Comparison of ENCODE assay signal across 12 cellular contexts in genomic region chr19:48969276-48970138, GRCh38. TPM values are rescaled to one million over a fixed set of nuclear protein-coding genes. Genes with fewer than 3 reads are reported as not detected.
DNase-seq lines count a peak whose midpoint lies in the region; ATAC-seq, FAIRE-seq and TF ChIP-seq lines count a peak whose summit lies in the region.
"Had no signal": no experiment of that assay in that cellular context is flagged by ENCODE, and none has a peak within 500 bp of the region (broad histone marks: within the 10 kb centered on the region; RNA-seq: fewer than 3 reads in every experiment).

No MANE protein-coding gene starts in this region.

- no peak for TF ChIP-seq RAD21 in HepG2 (CRISPR knock-in tag; IDR thresholded peaks at IDR 0.05)

- TF ChIP-seq POLR2A in HepG2 (IDR thresholded peaks at IDR 0.05; ENCODE audit: insufficient read depth in 1 of 2, low read depth in 2 of 2, low read length in 2 of 2), result no peak; a peak in 1 of 4 replicates
- no peak for TF ChIP-seq POLR2A in vagina (IDR thresholded peaks at IDR 0.05)
- TF ChIP-seq POLR2A in Peyer's patch (IDR thresholded peaks at IDR 0.05), result no peak

- H3K36me3 ChIP-seq in HepG2 (replicated peaks in 1 of 2; ENCODE audit: control insufficient read depth in 1 of 2, insufficient read depth in 2 of 2, low read length in 2 of 2), result peaks cover 9 to 34% of the 10 kb centered on the region in 2 experiments
- H3K36me3 ChIP-seq in vagina, result peaks cover 0 to 37% of the 10 kb centered on the region in 2 donors
- H3K36me3 ChIP-seq in small intestine (ENCODE audit: control insufficient read depth in 2 of 2, insufficient read depth in 2 of 2, low read length in 2 of 2), result peaks cover 3 to 4% of the 10 kb centered on the region in 2 donors
- peaks cover 0 to 75% (median 0%) of the 10 kb centered on the region in 3 donors for H3K36me3 ChIP-seq in Peyer's patch

- CTCF ChIA-PET in HepG2 (lab: Yijun Ruan, JAX; ENCODE audit: low intra/inter-chr PET ratio, low total read pairs), result interaction anchor here (0.9 kb wide), 1 partner anchor 35 kb away, joined by 4 read pairs; no protein-coding TSS in a partner anchor

- H3K4me3 ChIP-seq in HepG2 (replicated peaks in 1 of 3; ENCODE audit: insufficient read depth in 1 of 3, low read depth in 2 of 3, low read length in 3 of 3), result no peak overlapping the region
- H3K4me3 ChIP-seq in vagina, result no peak overlapping the region
- H3K4me3 ChIP-seq in small intestine (ENCODE audit: low read depth in 1 of 2, low read length in 2 of 2), result no peak overlapping the region
- H3K4me3 ChIP-seq in Peyer's patch, result no peak overlapping the region

- H3K27ac ChIP-seq in HepG2 (ENCODE audit: extremely low read length, insufficient read depth, low read length) (no peak overlapping the region), vagina (no peak overlapping the region), small intestine (ENCODE audit: low read depth in 1 of 2, low read length in 1 of 2) (no peak overlapping the region), Peyer's patch (no peak overlapping the region)

- H4K20me1 ChIP-seq in HepG2 (ENCODE audit: insufficient read depth, low read length), result peaks cover 33% of the 10 kb centered on the region

- 97% methylated on average over 32 of the region's 45 CpGs for WGBS in HepG2 (ENCODE audit: low lambda C conversion rate)
- 93 to 95% (median 94%) methylated on average over 38 to 45 of the region's 45 CpGs for WGBS in small intestine, 3 donors

- peaks cover 18% of the 10 kb centered on the region for H3K4me1 ChIP-seq in HepG2 (ENCODE audit: insufficient read depth, low read length)
- peaks cover 21% of the 10 kb centered on the region for H3K4me1 ChIP-seq in vagina
- peaks cover 0 to 2% of the 10 kb centered on the region in 2 donors for H3K4me1 ChIP-seq in small intestine (ENCODE audit: control insufficient read depth in 2 of 2, insufficient read depth in 1 of 2, low read depth in 1 of 2, low read length in 1 of 2)
- H3K4me1 ChIP-seq in Peyer's patch, result peaks cover 0 to 20% (median 16%) of the 10 kb centered on the region in 4 donors

- H3K27me3 ChIP-seq in HepG2 (ENCODE audit: control insufficient read depth in 1 of 2, insufficient read depth in 2 of 2, low read length in 2 of 2), result no peaks in the 10 kb centered on the region; a peak in 1 of 5 replicates
- no peaks in the 10 kb centered on the region for H3K27me3 ChIP-seq in vagina
- H3K27me3 ChIP-seq in small intestine (ENCODE audit: control insufficient read depth in 2 of 2, insufficient read depth in 2 of 2, low read length in 2 of 2), result no peaks in the 10 kb centered on the region
- H3K27me3 ChIP-seq in Peyer's patch, result no peaks in the 10 kb centered on the region

- no peak overlapping the region for H3K4me2 ChIP-seq in HepG2 (ENCODE audit: low read depth, low read length)

- TF ChIP-seq CTCF in HepG2 (CRISPR knock-in tag; IDR thresholded peaks at IDR 0.05), result no peak
- TF ChIP-seq CTCF in vagina (IDR thresholded peaks at IDR 0.05), result no peak
- TF ChIP-seq CTCF in Peyer's patch (IDR thresholded peaks at IDR 0.05), result no peak

- intact Hi-C loops in HepG2 (cut with micrococcal nuclease; ENCODE audit: unreplicated experiment), result loop anchor here (2.0 to 10.0 kb wide), 3 partner anchors 35 to 185 kb away; partner anchors contain the start of gene PPP1R15A
- intact Hi-C loops in vagina (cut with DNase I), result loop anchor here (10.0 kb wide), 2 partner anchors 95 to 335 kb away; partner anchors contain the start of genes DBP and PPP1R15A

- in situ Hi-C loops in Caki2 (cut with HindIII; ENCODE audit: low pct_unique_long_range_greater_than_20kb, low sequenced_read_pairs), result no loop called here
- in situ Hi-C loops in HepG2 (cut with HindIII; ENCODE audit: extremely low pct_ligation_motif_present, low pct_unique_long_range_greater_than_20kb), result no loop called here

- POLR2A ChIA-PET in HepG2 (lab: Yijun Ruan, JAX), result interaction anchor here (1.0 to 3.8 kb wide), 9 partner anchors 8 to 174 kb away, joined by 4 to 24 read pairs (median 10); partner anchors contain the start of genes BAX, DHDH, GYS1 and PPP1R15A

- no peak overlapping the region for H2AFZ ChIP-seq in HepG2 (ENCODE audit: low read length)

- no peak overlapping the region for H3K9ac ChIP-seq in HepG2 (ENCODE audit: insufficient read depth, low read depth, low read length)

- no peaks in the 10 kb centered on the region for H3K9me3 ChIP-seq in HepG2 (ENCODE audit: low read length)
- H3K9me3 ChIP-seq in vagina, result no peaks in the 10 kb centered on the region
- H3K9me3 ChIP-seq in small intestine (ENCODE audit: control insufficient read depth, low read depth), result no peaks in the 10 kb centered on the region
- no peaks in the 10 kb centered on the region for H3K9me3 ChIP-seq in Peyer's patch

- ATAC-seq in HepG2 (peak; percentile 3), HG03442 (IDR thresholded peaks at IDR 0.05; ENCODE audit: unreplicated experiment) (no peak)
- ATAC-seq: SK-N-SH treated with all-trans-retinoic acid at 6 μM for 48 hours had no signal

- DNase-seq in Caki2 (ENCODE audit: low read depth) (peak; percentile 97), HCEC 1CT (peak; percentile 29), HepG2 (ENCODE audit: low spot score) (no peak), vagina (ENCODE audit: extremely low spot score in 2 of 2) (no peak), small intestine (no peak), Peyer's patch (no peak)
- DNase-seq: NCI-H2107, retina had no signal

- no TSS peak for BruUV-seq in HepG2 (replicated peaks; lab: Mats Ljungman, UMichigan)

- FAIRE-seq in TTC549 (lab: Jason Lieb, UNC) (peak; percentile 93), HepG2 (lab: Jason Lieb, UNC) (no peak), small intestine (lab: Jason Lieb, UNC) (no peak)

- TF ChIP-seq EP300 in HepG2 (IDR thresholded peaks at IDR 0.05; ENCODE audit: low read depth in 2 of 2, low read length in 2 of 2) (no peak), HepG2 (CRISPR knock-in tag; IDR thresholded peaks at IDR 0.05; ENCODE audit: borderline replicate concordance) (no peak)

- peaks cover 19% of the 10 kb centered on the region for H3K79me2 ChIP-seq in HepG2 (ENCODE audit: insufficient read depth, low read length)

RNA-seq across cellular contexts. Expression of gene FTL, which starts 4.4 kb away (rescaled TPM):
- 13,494 and 14,762 TPM in 2 replicates for total RNA-seq in Caki2 (2014; rRNA removed; shearing (Covaris generic); ENCODE audit: low replicate concordance)
- total RNA-seq in HepG2 (2016; rRNA removed; fragmentation: Illumina TruSeq; extraction: Trizol), result 3,909 and 8,800 TPM in 2 replicates
- total RNA-seq in HepG2 (2016; cell fraction: cytosol; rRNA removed; fragmentation: Illumina TruSeq; extraction: Trizol; ENCODE audit: low read depth), result 89,971 and 90,879 TPM in 2 replicates
- total RNA-seq in HepG2 (2016; cell fraction: insoluble cytoplasmic fraction; rRNA removed; fragmentation: Illumina TruSeq; extraction: Trizol), result 3,851 and 8,859 TPM in 2 replicates
- total RNA-seq in HepG2 (2016; cell fraction: membrane; rRNA removed; fragmentation: Illumina TruSeq; extraction: Trizol), result 51,578 and 56,338 TPM in 2 replicates
- 2,617 and 3,067 TPM in 2 replicates for total RNA-seq in HepG2 (2016; cell fraction: nucleus; rRNA removed; fragmentation: Illumina TruSeq; extraction: Trizol)
- 2,513 and 2,721 TPM in 2 replicates for polyA plus RNA-seq in HepG2 (2011; rRNA removed)
- 2,416 and 4,778 TPM in 2 replicates for polyA plus RNA-seq in HepG2 (2011; cell fraction: cytosol; rRNA removed)
- 1,286 and 1,341 TPM in 2 replicates for polyA plus RNA-seq in HepG2 (2011; cell fraction: nucleus; rRNA removed)
- 3,171 and 4,080 TPM in 2 replicates for polyA plus RNA-seq in HepG2 (2012)
- 183,517 and 194,436 TPM in 2 replicates for polyA plus RNA-seq in HepG2 (2016; cell fraction: cytosol; fragmentation: Illumina TruSeq; extraction: Trizol; ENCODE audit: low read depth)
- 7,307 and 7,404 TPM in 2 replicates for polyA plus RNA-seq in HepG2 (2016; cell fraction: insoluble cytoplasmic fraction; fragmentation: Illumina TruSeq; extraction: Trizol; ENCODE audit: low read depth)
- 88,210 and 91,472 TPM in 2 replicates for polyA plus RNA-seq in HepG2 (2016; cell fraction: membrane; fragmentation: Illumina TruSeq; extraction: Trizol; ENCODE audit: low read depth)
- 7,073 and 8,244 TPM in 2 replicates for polyA plus RNA-seq in HepG2 (2016; cell fraction: nucleus; fragmentation: Illumina TruSeq; extraction: Trizol; ENCODE audit: insufficient read depth, low read depth)
- polyA minus RNA-seq in HepG2 (2011; rRNA and poly(A)+ RNA removed; ENCODE audit: low replicate concordance), result 1,399 and 2,171 TPM in 2 replicates
- 634 and 932 TPM in 2 replicates for polyA minus RNA-seq in HepG2 (2011; cell fraction: cytosol; rRNA and poly(A)+ RNA removed)
- polyA minus RNA-seq in HepG2 (2011; cell fraction: nucleus; rRNA and poly(A)+ RNA removed), result 209 and 221 TPM in 2 replicates
- total RNA-seq in vagina, result 4,380 TPM
- polyA plus RNA-seq in small intestine, result 1,000 to 10,000 TPM; 4,142 to 9,227 (median 7,309) TPM
- total RNA-seq in Peyer's patch, result 1,000 to 10,000 TPM; 5,249 to 9,852 (median 6,180) TPM

RNA-seq across cellular contexts. Expression of gene BAX, which starts 14.8 kb away (rescaled TPM):
- 188 and 220 TPM in 2 replicates for total RNA-seq in Caki2 (2014; rRNA removed; shearing (Covaris generic); ENCODE audit: low replicate concordance)
- total RNA-seq in HepG2 (2016; rRNA removed; fragmentation: Illumina TruSeq; extraction: Trizol), result 167 and 176 TPM in 2 replicates
- 230 and 246 TPM in 2 replicates for total RNA-seq in HepG2 (2016; cell fraction: cytosol; rRNA removed; fragmentation: Illumina TruSeq; extraction: Trizol; ENCODE audit: low read depth)
- 165 and 193 TPM in 2 replicates for total RNA-seq in HepG2 (2016; cell fraction: insoluble cytoplasmic fraction; rRNA removed; fragmentation: Illumina TruSeq; extraction: Trizol)
- 237 and 254 TPM in 2 replicates for total RNA-seq in HepG2 (2016; cell fraction: membrane; rRNA removed; fragmentation: Illumina TruSeq; extraction: Trizol)
- 96.5 and 102 TPM in 2 replicates for total RNA-seq in HepG2 (2016; cell fraction: nucleus; rRNA removed; fragmentation: Illumina TruSeq; extraction: Trizol)
- 139 and 164 TPM in 2 replicates for polyA plus RNA-seq in HepG2 (2011; rRNA removed)
- 118 and 159 TPM in 2 replicates for polyA plus RNA-seq in HepG2 (2011; cell fraction: cytosol; rRNA removed)
- polyA plus RNA-seq in HepG2 (2011; cell fraction: nucleus; rRNA removed), result 330 and 345 TPM in 2 replicates
- polyA plus RNA-seq in HepG2 (2012), result 158 and 165 TPM in 2 replicates
- polyA plus RNA-seq in HepG2 (2016; cell fraction: cytosol; fragmentation: Illumina TruSeq; extraction: Trizol; ENCODE audit: low read depth), result 324 and 380 TPM in 2 replicates
- polyA plus RNA-seq in HepG2 (2016; cell fraction: insoluble cytoplasmic fraction; fragmentation: Illumina TruSeq; extraction: Trizol; ENCODE audit: low read depth), result 326 and 339 TPM in 2 replicates
- polyA plus RNA-seq in HepG2 (2016; cell fraction: membrane; fragmentation: Illumina TruSeq; extraction: Trizol; ENCODE audit: low read depth), result 331 and 356 TPM in 2 replicates
- 298 and 326 TPM in 2 replicates for polyA plus RNA-seq in HepG2 (2016; cell fraction: nucleus; fragmentation: Illumina TruSeq; extraction: Trizol; ENCODE audit: insufficient read depth, low read depth)
- 81.2 and 143 TPM in 2 replicates for polyA minus RNA-seq in HepG2 (2011; rRNA and poly(A)+ RNA removed; ENCODE audit: low replicate concordance)
- polyA minus RNA-seq in HepG2 (2011; cell fraction: cytosol; rRNA and poly(A)+ RNA removed), result 66.1 and 82.4 TPM in 2 replicates
- 85.3 and 90.1 TPM in 2 replicates for polyA minus RNA-seq in HepG2 (2011; cell fraction: nucleus; rRNA and poly(A)+ RNA removed)
- 52.3 TPM for total RNA-seq in vagina
- 100 to 1,000 TPM; 153 to 199 (median 170) TPM for polyA plus RNA-seq in small intestine
- 100 to 1,000 TPM in 3 of 4 donors, 10 to 100 TPM in 1; 71.0 to 138 (median 104) TPM for total RNA-seq in Peyer's patch

RNA-seq across cellular contexts. Expression of gene GYS1, which starts 23.6 kb away (rescaled TPM):
- total RNA-seq in Caki2 (2014; rRNA removed; shearing (Covaris generic); ENCODE audit: low replicate concordance), result 31.3 and 32.3 TPM in 2 replicates
- total RNA-seq in HepG2 (2016; rRNA removed; fragmentation: Illumina TruSeq; extraction: Trizol) (16.4 and 18.4 TPM in 2 replicates), vagina (32.2 TPM), Peyer's patch (10 to 100 TPM; 24.8 to 61.8 (median 44.0) TPM)
- total RNA-seq in HepG2 (2016; cell fraction: cytosol; rRNA removed; fragmentation: Illumina TruSeq; extraction: Trizol; ENCODE audit: low read depth), result 5.2 and 5.3 TPM in 2 replicates
- 13.3 and 20.4 TPM in 2 replicates for total RNA-seq in HepG2 (2016; cell fraction: insoluble cytoplasmic fraction; rRNA removed; fragmentation: Illumina TruSeq; extraction: Trizol)
- total RNA-seq in HepG2 (2016; cell fraction: membrane; rRNA removed; fragmentation: Illumina TruSeq; extraction: Trizol), result 4.9 and 5.1 TPM in 2 replicates
- total RNA-seq in HepG2 (2016; cell fraction: nucleus; rRNA removed; fragmentation: Illumina TruSeq; extraction: Trizol), result 17.7 and 22.5 TPM in 2 replicates
- polyA plus RNA-seq in HepG2 (2011; rRNA removed) (34.3 and 42.1 TPM in 2 replicates), small intestine (10 to 100 TPM; 16.2 to 25.3 (median 24.8) TPM)
- 15.4 and 24.0 TPM in 2 replicates for polyA plus RNA-seq in HepG2 (2011; cell fraction: cytosol; rRNA removed)
- 43.8 and 62.9 TPM in 2 replicates for polyA plus RNA-seq in HepG2 (2011; cell fraction: nucleus; rRNA removed)
- 10.2 and 20.0 TPM in 2 replicates for polyA plus RNA-seq in HepG2 (2012)
- 1.1 and 1.4 TPM in 2 replicates for polyA plus RNA-seq in HepG2 (2016; cell fraction: cytosol; fragmentation: Illumina TruSeq; extraction: Trizol; ENCODE audit: low read depth)
- polyA plus RNA-seq in HepG2 (2016; cell fraction: insoluble cytoplasmic fraction; fragmentation: Illumina TruSeq; extraction: Trizol; ENCODE audit: low read depth), result 10.8 and 15.0 TPM in 2 replicates
- 2.9 and 3.5 TPM in 2 replicates for polyA plus RNA-seq in HepG2 (2016; cell fraction: membrane; fragmentation: Illumina TruSeq; extraction: Trizol; ENCODE audit: low read depth)
- polyA plus RNA-seq in HepG2 (2016; cell fraction: nucleus; fragmentation: Illumina TruSeq; extraction: Trizol; ENCODE audit: insufficient read depth, low read depth), result 28.6 and 30.1 TPM in 2 replicates
- 85.1 and 134 TPM in 2 replicates for polyA minus RNA-seq in HepG2 (2011; rRNA and poly(A)+ RNA removed; ENCODE audit: low replicate concordance)
- 22.2 and 28.2 TPM in 2 replicates for polyA minus RNA-seq in HepG2 (2011; cell fraction: cytosol; rRNA and poly(A)+ RNA removed)
- polyA minus RNA-seq in HepG2 (2011; cell fraction: nucleus; rRNA and poly(A)+ RNA removed), result 26.5 and 44.0 TPM in 2 replicates

RNA-seq across cellular contexts. Expression of gene RUVBL2, which starts 24.2 kb away (rescaled TPM):
- total RNA-seq in Caki2 (2014; rRNA removed; shearing (Covaris generic); ENCODE audit: low replicate concordance), result 493 and 608 TPM in 2 replicates
- 108 and 122 TPM in 2 replicates for total RNA-seq in HepG2 (2016; rRNA removed; fragmentation: Illumina TruSeq; extraction: Trizol)
- total RNA-seq in HepG2 (2016; cell fraction: cytosol; rRNA removed; fragmentation: Illumina TruSeq; extraction: Trizol; ENCODE audit: low read depth), result 42.8 and 44.4 TPM in 2 replicates
- total RNA-seq in HepG2 (2016; cell fraction: insoluble cytoplasmic fraction; rRNA removed; fragmentation: Illumina TruSeq; extraction: Trizol), result 98.2 and 127 TPM in 2 replicates
- total RNA-seq in HepG2 (2016; cell fraction: membrane; rRNA removed; fragmentation: Illumina TruSeq; extraction: Trizol), result 53.1 and 56.0 TPM in 2 replicates
- 57.1 and 62.8 TPM in 2 replicates for total RNA-seq in HepG2 (2016; cell fraction: nucleus; rRNA removed; fragmentation: Illumina TruSeq; extraction: Trizol)
- polyA plus RNA-seq in HepG2 (2011; rRNA removed), result 109 and 120 TPM in 2 replicates
- polyA plus RNA-seq in HepG2 (2011; cell fraction: cytosol; rRNA removed), result 120 and 188 TPM in 2 replicates
- 169 and 241 TPM in 2 replicates for polyA plus RNA-seq in HepG2 (2011; cell fraction: nucleus; rRNA removed)
- polyA plus RNA-seq in HepG2 (2012), result 71.6 and 76.0 TPM in 2 replicates
- 38.1 and 42.9 TPM in 2 replicates for polyA plus RNA-seq in HepG2 (2016; cell fraction: cytosol; fragmentation: Illumina TruSeq; extraction: Trizol; ENCODE audit: low read depth)
- polyA plus RNA-seq in HepG2 (2016; cell fraction: insoluble cytoplasmic fraction; fragmentation: Illumina TruSeq; extraction: Trizol; ENCODE audit: low read depth), result 87.8 and 103 TPM in 2 replicates
- 44.0 and 49.8 TPM in 2 replicates for polyA plus RNA-seq in HepG2 (2016; cell fraction: membrane; fragmentation: Illumina TruSeq; extraction: Trizol; ENCODE audit: low read depth)
- polyA plus RNA-seq in HepG2 (2016; cell fraction: nucleus; fragmentation: Illumina TruSeq; extraction: Trizol; ENCODE audit: insufficient read depth, low read depth), result 101 and 102 TPM in 2 replicates
- 203 and 355 TPM in 2 replicates for polyA minus RNA-seq in HepG2 (2011; rRNA and poly(A)+ RNA removed; ENCODE audit: low replicate concordance)
- polyA minus RNA-seq in HepG2 (2011; cell fraction: cytosol; rRNA and poly(A)+ RNA removed), result 65.7 and 86.3 TPM in 2 replicates
- polyA minus RNA-seq in HepG2 (2011; cell fraction: nucleus; rRNA and poly(A)+ RNA removed), result 47.3 and 59.2 TPM in 2 replicates
- 100 TPM for total RNA-seq in vagina
- 100 to 1,000 TPM in 1 of 3 donors, 10 to 100 TPM in 2; 45.4 to 108 (median 53.0) TPM for polyA plus RNA-seq in small intestine
- total RNA-seq in Peyer's patch, result 100 to 1,000 TPM in 1 of 4 donors, 10 to 100 TPM in 3; 34.2 to 111 (median 42.8) TPM

RNA-seq across cellular contexts. Expression of gene DHDH, which starts 36.0 kb away (rescaled TPM):
- 1.6 and 4.4 TPM in 2 replicates for total RNA-seq in Caki2 (2014; rRNA removed; shearing (Covaris generic); ENCODE audit: low replicate concordance)
- total RNA-seq in HepG2 (2016; rRNA removed; fragmentation: Illumina TruSeq; extraction: Trizol), result 0.13 and 0.29 TPM in 2 replicates
- total RNA-seq in HepG2 (2016; cell fraction: cytosol; rRNA removed; fragmentation: Illumina TruSeq; extraction: Trizol; ENCODE audit: low read depth), result not detected in 2 replicates
- 0.30 TPM in 1 of 2 replicates, not detected in the other for total RNA-seq in HepG2 (2016; cell fraction: insoluble cytoplasmic fraction; rRNA removed; fragmentation: Illumina TruSeq; extraction: Trizol)
- total RNA-seq in HepG2 (2016; cell fraction: membrane; rRNA removed; fragmentation: Illumina TruSeq; extraction: Trizol), result not detected in 2 replicates
- not detected in 2 replicates for total RNA-seq in HepG2 (2016; cell fraction: nucleus; rRNA removed; fragmentation: Illumina TruSeq; extraction: Trizol)
- 0.91 and 1.9 TPM in 2 replicates for polyA plus RNA-seq in HepG2 (2011; rRNA removed)
- polyA plus RNA-seq in HepG2 (2011; cell fraction: cytosol; rRNA removed), result 1.8 and 2.5 TPM in 2 replicates
- polyA plus RNA-seq in HepG2 (2011; cell fraction: nucleus; rRNA removed), result 1.9 and 2.8 TPM in 2 replicates
- polyA plus RNA-seq in HepG2 (2012), result 1.0 and 3.6 TPM in 2 replicates
- polyA plus RNA-seq in HepG2 (2016; cell fraction: cytosol; fragmentation: Illumina TruSeq; extraction: Trizol; ENCODE audit: low read depth), result not detected in 2 replicates
- polyA plus RNA-seq in HepG2 (2016; cell fraction: insoluble cytoplasmic fraction; fragmentation: Illumina TruSeq; extraction: Trizol; ENCODE audit: low read depth), result not detected in 2 replicates
- polyA plus RNA-seq in HepG2 (2016; cell fraction: membrane; fragmentation: Illumina TruSeq; extraction: Trizol; ENCODE audit: low read depth), result not detected in 2 replicates
- not detected in 2 replicates for polyA plus RNA-seq in HepG2 (2016; cell fraction: nucleus; fragmentation: Illumina TruSeq; extraction: Trizol; ENCODE audit: insufficient read depth, low read depth)
- 0.37 and 0.50 TPM in 2 replicates for polyA minus RNA-seq in HepG2 (2011; rRNA and poly(A)+ RNA removed; ENCODE audit: low replicate concordance)
- polyA minus RNA-seq in HepG2 (2011; cell fraction: cytosol; rRNA and poly(A)+ RNA removed), result not detected in 2 replicates
- polyA minus RNA-seq in HepG2 (2011; cell fraction: nucleus; rRNA and poly(A)+ RNA removed), result 0.77 TPM in 1 of 2 replicates, not detected in the other
- not detected for total RNA-seq in vagina
- 10 to 100 TPM in 2 of 3 donors, 1 to 10 TPM in 1; 2.9 to 36.2 (median 19.7) TPM for polyA plus RNA-seq in small intestine
- 10 to 100 TPM in 3 of 4 donors, not detected in 1; 14.6 to 55.5 (median 45.9) TPM for total RNA-seq in Peyer's patch
- total RNA-seq: lung microvascular endothelial cell had no signal

Comparison
In these comparisons a context has a peak if more than half of its experiments do, and no peak if none do; other contexts are left out.
1. DNase-seq: peak in Caki2 (single experiment) and HCEC 1CT (single experiment); none in HepG2 (single experiment), vagina (0 of 2), small intestine (single experiment) and Peyer's patch (0 of 3).